ENCODE assay signal across 9 cellular contexts in the genomic region with DNA sequence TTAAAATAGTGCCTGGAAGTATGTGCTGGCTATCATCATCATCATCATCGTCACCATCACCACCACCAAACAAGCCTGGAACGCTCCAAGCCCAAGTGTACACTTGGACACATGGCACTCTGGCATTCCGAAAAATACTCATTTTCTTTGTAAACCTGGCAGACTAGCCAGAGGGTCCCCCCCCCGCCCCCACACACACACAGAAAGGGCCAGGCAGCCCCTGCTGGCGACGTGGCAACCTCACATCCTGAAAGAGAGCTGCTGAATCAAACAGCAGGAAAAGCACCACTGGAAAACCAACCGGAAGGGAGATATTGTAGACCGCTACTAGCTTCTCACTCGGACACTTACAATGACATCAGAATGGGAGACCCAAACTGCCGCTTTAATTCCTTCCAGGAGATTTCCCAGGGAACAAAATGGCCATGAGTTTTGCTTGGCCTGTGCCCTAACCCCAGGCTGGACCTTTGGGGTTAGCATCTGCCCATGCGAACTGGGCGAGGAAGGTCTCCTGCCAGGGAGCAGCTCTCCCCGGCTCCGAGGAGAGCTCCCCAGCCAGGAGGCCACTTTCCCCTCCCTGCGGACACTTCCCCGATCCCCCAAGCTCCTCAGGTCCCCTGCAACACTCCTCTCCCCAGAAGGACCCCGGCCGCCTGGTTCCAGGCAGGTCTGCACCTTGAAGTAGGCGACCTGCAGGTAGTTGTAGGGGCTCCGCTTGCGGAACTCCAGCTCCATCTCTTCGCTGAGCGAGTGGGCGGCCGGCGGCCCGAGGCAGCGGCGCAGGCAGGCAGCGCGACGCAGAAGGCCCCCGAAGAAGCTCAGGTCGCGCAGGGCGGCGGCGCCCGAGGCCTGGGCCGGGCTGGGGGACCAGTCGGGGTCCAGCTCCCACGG. TPM values are rescaled to one million over a fixed set of nuclear protein-coding genes. Genes with fewer than 3 reads are reported as not detected.
DNase-seq lines count a peak whose midpoint lies in the region; ATAC-seq and TF ChIP-seq lines count a peak whose summit lies in the region.
"Had no signal": no experiment of that assay in that cellular context is flagged by ENCODE, and none has a peak within 500 bp of the region (broad histone marks: within the 10 kb centered on the region; RNA-seq: fewer than 3 reads in every experiment).

No MANE protein-coding gene starts in this region.

- in situ Hi-C loops in HAP-1 (cut with MboI; ENCODE audit: low sequenced_read_pairs): no loop called here

- DNase-seq in GM10266 (ENCODE audit: extremely low spot score) (peak; percentile 53), HAP-1 (ENCODE audit: low spot score in 2 of 2) (peak; percentile 76 to 83), LHCN-M2 (ENCODE audit: low read depth) (peak; percentile 84), MCF 10A (ENCODE audit: unreplicated experiment) (peak; percentile 64), kidney epithelial cell (ENCODE audit: low read depth) (peak; percentile 50), NCI-H187 treated with DMSO at 0.1 percent for 48 hours (lab: John Stamatoyannopoulos, UW) (no peak)
- DNase-seq in stimulated activated CD4-positive, alpha-beta T cell treated with anti-CD3 and anti-CD28 coated beads, Interleukin-15, amount 100 ng/mL, for 48 hours (ENCODE audit: low read depth in 2 of 2): peak; percentile 24 to 39

- peaks cover 15% of the 10 kb centered on the region for H3K4me1 ChIP-seq in HAP-1

- H3K27me3 ChIP-seq in HAP-1 (ENCODE audit: low read depth) (no peaks in the 10 kb centered on the region), kidney epithelial cell (ENCODE audit: control insufficient read depth, insufficient read depth, low read length) (no peaks in the 10 kb centered on the region)

- TF ChIP-seq CTCF in GM10266 (IDR thresholded peaks at IDR 0.05; ENCODE audit: control insufficient read depth, insufficient read depth, low read depth, missing control alignments): peak; percentile 44
- peak; percentile 37 for TF ChIP-seq CTCF in MCF 10A (IDR thresholded peaks at IDR 0.05; ENCODE audit: unreplicated experiment)
- TF ChIP-seq CTCF in kidney epithelial cell (IDR thresholded peaks at IDR 0.05; ENCODE audit: insufficient read depth, low read length, poor library complexity, severe bottlenecking): peak; percentile 68

- no peak overlapping the region for H3K27ac Mint-ChIP-seq in MCF 10A (ENCODE audit: low read depth, unreplicated experiment)

- no peaks in the 10 kb centered on the region for H3K9me3 Mint-ChIP-seq in MCF 10A (ENCODE audit: unreplicated experiment)
- H3K9me3 Mint-ChIP-seq: stimulated activated naive CD8-positive, alpha-beta T cell treated with anti-CD3 and anti-CD28 coated beads, Interleukin-15, Interleukin-2, amounts not matched to agents 100 ng/mL and 50 ng/mL, for 24 hours had no signal

- H3K27me3 Mint-ChIP-seq in MCF 10A (ENCODE audit: insufficient read depth, unreplicated experiment): no peaks in the 10 kb centered on the region
- H3K27me3 Mint-ChIP-seq: stimulated activated naive CD8-positive, alpha-beta T cell treated with anti-CD3 and anti-CD28 coated beads, Interleukin-15, Interleukin-2, amounts not matched to agents 100 ng/mL and 50 ng/mL, for 24 hours had no signal

- no TSS peak for BruUV-seq in MCF 10A (replicated peaks; lab: Mats Ljungman, UMichigan)

- intact Hi-C loops in MCF 10A (cut with micrococcal nuclease): no loop called here

- H3K36me3 ChIP-seq in HAP-1 (replicated peaks) (peaks cover 13% of the 10 kb centered on the region; the same call in 1 of the 2 replicates), kidney epithelial cell (ENCODE audit: control insufficient read depth, insufficient read depth, low read length) (no peaks in the 10 kb centered on the region)

- peaks cover 6% of the 10 kb centered on the region for H3K4me1 Mint-ChIP-seq in MCF 10A (ENCODE audit: insufficient read depth, unreplicated experiment)

- H3K9me3 ChIP-seq in HAP-1: no peaks in the 10 kb centered on the region

- no peak overlapping the region for H3K4me3 Mint-ChIP-seq in MCF 10A (ENCODE audit: unreplicated experiment)
- H3K4me3 Mint-ChIP-seq: stimulated activated naive CD8-positive, alpha-beta T cell treated with anti-CD3 and anti-CD28 coated beads, Interleukin-15, Interleukin-2, amounts not matched to agents 100 ng/mL and 50 ng/mL, for 24 hours had no signal

- peaks cover 24% of the 10 kb centered on the region for H3K36me3 Mint-ChIP-seq in MCF 10A (ENCODE audit: insufficient read depth, unreplicated experiment)

- CTCF ChIA-PET in MCF 10A (lab: Yijun Ruan, JAX): interaction anchor here (0.6 to 2.0 kb wide), 27 partner anchors 9 to 780 kb away, joined by 3 to 15 read pairs (median 4); no protein-coding TSS in a partner anchor

- POLR2A ChIA-PET in MCF 10A (lab: Yijun Ruan, JAX): interaction anchor here (0.6 to 4.2 kb wide), 33 partner anchors 9 to 1593 kb away, joined by 3 to 104 read pairs (median 5); partner anchors contain the start of genes CCDC30, ERMAP, PPIH and SVBP

- peak; percentile 61 for ATAC-seq in SK-N-SH treated with all-trans-retinoic acid at 6 μM for 48 hours

- H3K4me3 ChIP-seq in HAP-1: peak overlapping the region; percentile 98
- H3K4me3 ChIP-seq in kidney epithelial cell (ENCODE audit: low read depth, low read length): peak overlapping the region; percentile 96

TF ChIP-seq in SK-N-SH treated with all-trans-retinoic acid at 6 μM for 48 hours, 23 proteins besides CTCF, POLR2A, EP300 and RAD21 (continues in another document):
- TF ChIP-seq TCF4 (CRISPR knock-in tag; IDR thresholded peaks at IDR 0.05; ENCODE audit: borderline replicate concordance) (no peak), PATZ1 (CRISPR knock-in tag; IDR thresholded peaks at IDR 0.05; ENCODE audit: borderline replicate concordance) (peak; percentile 75; the same call in 1 of the 2 replicates), CREB5 (CRISPR knock-in tag; IDR thresholded peaks at IDR 0.05; ENCODE audit: low read depth) (no peak), ARNTL (CRISPR knock-in tag; IDR thresholded peaks at IDR 0.05; ENCODE audit: borderline replicate concordance, low read depth) (no peak), RARB (CRISPR knock-in tag; IDR thresholded peaks at IDR 0.05) (no peak), ZFP3 (CRISPR knock-in tag; IDR thresholded peaks at IDR 0.05) (no peak)

RNA-seq across cellular contexts. Expression of gene P3H1, which starts 0.8 kb away (rescaled TPM):
- 76.3 and 90.9 TPM in 2 replicates for total RNA-seq in LHCN-M2 (2014; rRNA removed)
- polyA plus RNA-seq in LHCN-M2 (2012): 59.2 TPM
- 36.1 and 57.2 TPM in 2 replicates for total RNA-seq in MCF 10A (2022)
- total RNA-seq in kidney epithelial cell: 51.7 and 61.5 TPM in 2 replicates

RNA-seq across cellular contexts. Expression of gene C1orf50, which starts 1.0 kb away (rescaled TPM):
- 4.2 and 7.6 TPM in 2 replicates for total RNA-seq in LHCN-M2 (2014; rRNA removed)
- 4.9 TPM for polyA plus RNA-seq in LHCN-M2 (2012)
- 11.7 and 13.8 TPM in 2 replicates for total RNA-seq in MCF 10A (2022)
- 2.9 and 4.6 TPM in 2 replicates for total RNA-seq in kidney epithelial cell

RNA-seq across cellular contexts. Expression of gene TMEM269, which starts 18.7 kb away (rescaled TPM):
- total RNA-seq in LHCN-M2 (2014; rRNA removed) (0.06 TPM in 1 of 2 replicates, not detected in the other), MCF 10A (2022) (0.17 TPM in 1 of 2 replicates, not detected in the other), kidney epithelial cell (0.04 and 0.27 TPM in 2 replicates)
- 0.05 TPM for polyA plus RNA-seq in LHCN-M2 (2012)

RNA-seq across cellular contexts. Expression of gene CLDN19, which starts 26.0 kb away (rescaled TPM):
- total RNA-seq in LHCN-M2 (2014; rRNA removed) (not detected in 2 replicates), MCF 10A (2022) (not detected in 2 replicates), kidney epithelial cell (0.08 and 2.5 TPM in 2 replicates)
- polyA plus RNA-seq in LHCN-M2 (2012): not detected

RNA-seq across cellular contexts. Expression of gene ERMAP, which starts 50.8 kb away (rescaled TPM):
- total RNA-seq in LHCN-M2 (2014; rRNA removed) (8.8 and 10.2 TPM in 2 replicates), MCF 10A (2022) (13.2 and 17.2 TPM in 2 replicates), kidney epithelial cell (7.4 and 8.9 TPM in 2 replicates)
- polyA plus RNA-seq in LHCN-M2 (2012): 6.4 TPM
